In genomic region chr12:9284197-9284596, GRCh38 we compare ENCODE assay signal across 8 cellular contexts.
DNase-seq lines count a peak whose midpoint lies in the region; ATAC-seq, FAIRE-seq and TF ChIP-seq lines count a peak whose summit lies in the region.
"Not testable (repeated sequence)": the region's sequence is repeated elsewhere in the genome, so short reads cannot be mapped to it uniquely, and the experiment has no call there.

No MANE protein-coding gene starts in this region.

- not testable (repeated sequence) for H4K20me1 ChIP-seq in DOHH2 (ENCODE audit: control insufficient read depth, insufficient read depth, low read depth, low read length); astrocyte (ENCODE audit: insufficient read depth, low read length)

- H3K27me3 ChIP-seq in DOHH2 (ENCODE audit: control insufficient read depth, low read length); astrocyte (ENCODE audit: insufficient read depth, low read length); mucosa of stomach (ENCODE audit: control insufficient read depth, insufficient read depth, low read length): not testable (repeated sequence)

- peak overlapping the region; percentile 81 for H3K27ac ChIP-seq in DOHH2 (ENCODE audit: low read depth, low read length)
- not testable (repeated sequence) for H3K27ac ChIP-seq in astrocyte (ENCODE audit: low read depth, low read length)

- H3F3A ChIP-seq in DOHH2 (ENCODE audit: control insufficient read depth, insufficient read depth) = not testable (repeated sequence)

- not testable (repeated sequence) for H3K27me3 Mint-ChIP-seq in astrocyte (ENCODE audit: low read depth, unreplicated experiment)

- H3K9me3 Mint-ChIP-seq in astrocyte (ENCODE audit: unreplicated experiment) = not testable (repeated sequence)

- not testable (repeated sequence) for H3K4me3 Mint-ChIP-seq in astrocyte (ENCODE audit: unreplicated experiment)

- not testable (repeated sequence) for H3K9me3 ChIP-seq in DOHH2 (ENCODE audit: control insufficient read depth, insufficient read depth, low read length); astrocyte (ENCODE audit: insufficient read depth, low read depth, low read length); mucosa of stomach (ENCODE audit: control insufficient read depth, low read length)

- not testable (repeated sequence) for DNase-seq in astrocyte (ENCODE audit: low read depth)
- DNase-seq in glomerular visceral epithelial cell (ENCODE audit: extremely low spot score) = peak; percentile 8
- DNase-seq in stimulated activated naive CD8-positive, alpha-beta T cell treated with anti-CD3 and anti-CD28 coated beads, Interleukin-15, Interleukin-2, amounts not matched to agents 100 U/mL and 50 U/mL, for 24 hours = peak; percentile 35

- H3K4me3 ChIP-seq in DOHH2 (ENCODE audit: low read length) = peak overlapping the region; percentile 89
- peak overlapping the region; percentile 42 for H3K4me3 ChIP-seq in astrocyte (ENCODE audit: insufficient read depth, low read depth, low read length)
- peak overlapping the region; percentile 71 for H3K4me3 ChIP-seq in mucosa of stomach (ENCODE audit: low read length)

- H3K36me3 Mint-ChIP-seq in astrocyte (ENCODE audit: low read depth, unreplicated experiment) = not testable (repeated sequence)

- H3K9me2 ChIP-seq in DOHH2 (replicated peaks; ENCODE audit: control insufficient read depth, low read length) = not testable (repeated sequence)

- peak overlapping the region; percentile 68 for H3K9ac ChIP-seq in astrocyte (ENCODE audit: low read length)
- H3K9ac ChIP-seq in mucosa of stomach (ENCODE audit: low read length) = peak overlapping the region; percentile 50

- not testable (repeated sequence) for H3K36me3 ChIP-seq in DOHH2 (ENCODE audit: control insufficient read depth, low read length); astrocyte (ENCODE audit: insufficient read depth, low read length); mucosa of stomach (ENCODE audit: control insufficient read depth, insufficient read depth, low read length)

- FAIRE-seq in astrocyte (lab: Jason Lieb, UNC) = not testable (repeated sequence)

- H3K27ac Mint-ChIP-seq in astrocyte (ENCODE audit: unreplicated experiment) = not testable (repeated sequence)

- H3K4me1 Mint-ChIP-seq in astrocyte (ENCODE audit: low read depth, unreplicated experiment) = not testable (repeated sequence)

- not testable (repeated sequence) for H2AFZ ChIP-seq in astrocyte (ENCODE audit: low read depth, low read length)

- peaks cover 23% of the 10 kb centered on the region for H3K79me2 ChIP-seq in DOHH2 (ENCODE audit: control insufficient read depth, low read length)
- not testable (repeated sequence) for H3K79me2 ChIP-seq in astrocyte (ENCODE audit: insufficient read depth, low read length)

- H3K4me2 ChIP-seq in DOHH2 (ENCODE audit: low read length) = peak overlapping the region; percentile 81
- peak overlapping the region; percentile 77 for H3K4me2 ChIP-seq in astrocyte (ENCODE audit: low read length)

- ATAC-seq in GM21576 (IDR thresholded peaks at IDR 0.05; ENCODE audit: unreplicated experiment) = peak; percentile 61
- peak; percentile 54 for ATAC-seq in HG03520 (IDR thresholded peaks at IDR 0.05; ENCODE audit: unreplicated experiment)
- peak; percentile 85 for ATAC-seq in SK-N-SH treated with all-trans-retinoic acid at 6 μM for 48 hours
- peak; percentile 52 for ATAC-seq in stimulated activated naive CD8-positive, alpha-beta T cell treated with anti-CD3 and anti-CD28 coated beads, Interleukin-15, Interleukin-2, amounts not matched to agents 100 U/mL and 50 U/mL, for 24 hours

- not testable (repeated sequence) for H3K4me1 ChIP-seq in DOHH2 (ENCODE audit: control insufficient read depth, low read length); astrocyte (ENCODE audit: insufficient read depth, low read length); mucosa of stomach (ENCODE audit: control insufficient read depth, insufficient read depth, low read length)

- not testable (repeated sequence) for TF ChIP-seq CTCF in DOHH2 (IDR thresholded peaks at IDR 0.05; ENCODE audit: low read depth, low read length, poor library complexity, severe bottlenecking); astrocyte (IDR thresholded peaks at IDR 0.05; ENCODE audit: insufficient read depth, low read depth, low read length)
